In the genomic region with DNA sequence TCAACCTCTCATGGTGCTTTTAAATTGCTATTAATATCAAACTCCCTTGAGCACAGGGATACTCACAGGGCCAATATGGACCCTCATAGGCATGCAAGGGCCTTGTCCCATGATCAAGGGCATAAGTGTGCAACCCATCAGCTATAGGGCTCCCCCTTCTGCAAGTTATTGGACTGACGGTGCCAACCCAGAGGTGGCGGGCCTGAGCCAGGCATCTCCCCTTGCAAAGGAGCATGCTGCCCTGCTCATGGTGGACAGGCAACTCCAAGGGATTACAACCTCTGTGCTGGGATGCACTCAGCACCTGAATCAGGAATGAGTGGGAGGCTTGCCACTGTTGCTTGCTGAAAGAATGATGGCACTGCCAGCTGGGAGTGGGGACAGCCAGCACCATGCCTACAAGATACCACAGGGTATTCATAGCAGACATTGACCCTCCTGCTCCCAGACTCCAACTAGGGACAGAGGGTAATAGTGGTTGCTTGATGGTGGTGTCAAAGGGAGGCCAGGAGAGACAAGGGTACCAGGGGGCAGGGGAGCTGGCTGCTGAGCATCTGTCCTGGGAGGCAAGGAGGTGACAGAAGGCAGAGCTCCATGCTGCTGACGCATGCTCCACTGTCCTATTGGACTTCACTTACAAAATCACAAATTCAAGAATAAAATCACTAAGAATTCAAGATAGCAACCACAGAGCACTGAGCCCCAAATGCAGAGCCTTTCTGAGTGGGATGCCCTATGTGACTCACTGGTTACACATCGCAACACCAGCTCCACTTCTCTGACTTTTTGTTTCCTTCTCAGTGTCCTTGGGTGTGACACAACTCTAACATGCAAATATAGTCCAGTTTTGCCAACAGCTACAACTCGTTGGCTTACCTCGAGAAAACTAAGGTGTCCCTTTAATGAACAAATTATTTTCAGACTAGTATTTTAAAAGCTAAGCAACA, we compare ENCODE assay signal across 10 cellular contexts.
DNase-seq lines count a peak whose midpoint lies in the region; ATAC-seq and TF ChIP-seq lines count a peak whose summit lies in the region.
"Had no signal": no experiment of that assay in that cellular context is flagged by ENCODE, and none has a peak within 500 bp of the region (broad histone marks: within the 10 kb centered on the region; RNA-seq: fewer than 3 reads in every experiment).

No MANE protein-coding gene starts in this region.

- H3K9me3 Mint-ChIP-seq in Calu3 (ENCODE audit: low read depth, unreplicated experiment): peaks cover 3% of the 10 kb centered on the region

- H3K4me3 Mint-ChIP-seq in Calu3 (ENCODE audit: low read depth, unreplicated experiment): no peak overlapping the region

- no peaks in the 10 kb centered on the region for H3F3A ChIP-seq in PC-3 (ENCODE audit: low read length, unreplicated experiment)

- TF ChIP-seq CTCF in Calu3 (IDR thresholded peaks at IDR 0.05; ENCODE audit: unreplicated experiment) (peak; percentile 17), GM06990 (IDR thresholded peaks at IDR 0.05; ENCODE audit: insufficient read depth, low read length, poor library complexity, severe bottlenecking) (peak; percentile 41), PC-3 (conservative IDR thresholded peaks at IDR 0.05; ENCODE audit: low read depth, low read length) (no peak), foreskin fibroblast (IDR thresholded peaks at IDR 0.05; ENCODE audit: low read depth, low read length) (no peak)

- no peak overlapping the region for H3K9ac ChIP-seq in PC-3 (ENCODE audit: low read length)

- no peak overlapping the region for H3K27ac ChIP-seq in PC-3 (ENCODE audit: low read length)
- H3K27ac ChIP-seq: esophagus squamous epithelium, left ventricle myocardium inferior had no signal

- ATAC-seq in PC-3 (peak; percentile 93), HG03457 (IDR thresholded peaks at IDR 0.05; ENCODE audit: unreplicated experiment) (no peak), GM21825 (IDR thresholded peaks at IDR 0.05; ENCODE audit: unreplicated experiment) (no peak)

- H2AFZ ChIP-seq in PC-3 (ENCODE audit: low read length): no peak overlapping the region

- no peaks in the 10 kb centered on the region for H3K9me2 ChIP-seq in PC-3 (replicated peaks; ENCODE audit: low read length)

- H3K4me3 ChIP-seq in GM06990 (replicated peaks; ENCODE audit: low read depth, low read length) (no peak overlapping the region), PC-3 (ENCODE audit: low read length) (no peak overlapping the region), foreskin fibroblast (ENCODE audit: low read depth in 1 of 2, low read length in 2 of 2) (no peak overlapping the region)
- H3K4me3 ChIP-seq: esophagus squamous epithelium, left ventricle myocardium inferior had no signal

- H3K4me1 ChIP-seq in PC-3 (ENCODE audit: insufficient read depth, low read length): no peaks in the 10 kb centered on the region

- H3K79me2 ChIP-seq in PC-3 (ENCODE audit: low read length): no peaks in the 10 kb centered on the region

- CTCF ChIA-PET in Calu3 (lab: Charles Lee): interaction anchor here (0.6 to 1.8 kb wide), 5 partner anchors 24 to 976 kb away, joined by 3 to 5 read pairs (median 5); no protein-coding TSS in a partner anchor
- CTCF ChIA-PET in PC-3 (lab: Charles Lee): no interaction called here

- H3K4me2 ChIP-seq in PC-3 (ENCODE audit: low read length): no peak overlapping the region

- H3K36me3 ChIP-seq in GM06990 (ENCODE audit: control insufficient read depth, insufficient read depth, low read length) (no peaks in the 10 kb centered on the region), PC-3 (ENCODE audit: low read depth, low read length) (no peaks in the 10 kb centered on the region)
- H3K36me3 ChIP-seq: esophagus squamous epithelium, left ventricle myocardium inferior had no signal

- no peaks in the 10 kb centered on the region for H3K4me1 Mint-ChIP-seq in Calu3 (ENCODE audit: low read depth, unreplicated experiment)

- POLR2A ChIA-PET in PC-3 (lab: Charles Lee; ENCODE audit: unreplicated experiment): no interaction called here

- DNase-seq in Calu3 (no peak), GM06990 (ENCODE audit: extremely low read depth, insufficient read length) (no peak), PC-3 (peak; percentile 59), foreskin fibroblast (peak; percentile 37 to 76)
- DNase-seq in effector CD8-positive, alpha-beta T cell (lab: John Stamatoyannopoulos, UW): no peak
- DNase-seq: activated CD4-positive, alpha-beta T cell treated with anti-CD3 and anti-CD28 coated beads for 4 hours; esophagus squamous epithelium; left ventricle myocardium inferior had no signal

- no peaks in the 10 kb centered on the region for H3K36me3 Mint-ChIP-seq in Calu3 (ENCODE audit: insufficient read depth, unreplicated experiment)

- H3K27ac Mint-ChIP-seq in Calu3 (ENCODE audit: unreplicated experiment): no peak overlapping the region

- H4K20me1 ChIP-seq in PC-3 (ENCODE audit: low read length): no peaks in the 10 kb centered on the region

- BruUV-seq in Calu3 (replicated peaks; lab: Mats Ljungman, UMichigan) (no TSS peak), PC-3 (replicated peaks; lab: Mats Ljungman, UMichigan) (no TSS peak)

- H3K9me3 ChIP-seq in PC-3 (ENCODE audit: low read length): no peaks in the 10 kb centered on the region
- H3K9me3 ChIP-seq: esophagus squamous epithelium, left ventricle myocardium inferior had no signal

- intact Hi-C loops in Calu3 (cut with micrococcal nuclease; ENCODE audit: unreplicated experiment): no loop called here
- intact Hi-C loops in PC-3 (cut with micrococcal nuclease): no loop called here

- H3K27me3 ChIP-seq in GM06990 (replicated peaks; ENCODE audit: control insufficient read depth, insufficient read depth, low read length): no peaks in the 10 kb centered on the region
- peaks cover 4% of the 10 kb centered on the region; the same call in 1 of the 2 replicates for H3K27me3 ChIP-seq in PC-3 (ENCODE audit: low read length)
- H3K27me3 ChIP-seq: esophagus squamous epithelium had no signal

- H3K27me3 Mint-ChIP-seq in Calu3 (ENCODE audit: unreplicated experiment): no peaks in the 10 kb centered on the region

Comparison
In these comparisons a context has a peak if more than half of its experiments do, and no peak if none do; other contexts are left out.
1. DNase-seq: peak in PC-3 (single experiment) and foreskin fibroblast (2 of 2); none in Calu3 (single experiment), GM06990 (single experiment) and effector CD8-positive, alpha-beta T cell (single experiment).
2. CTCF ChIP-seq: peak in Calu3 (single experiment) and GM06990 (single experiment); none in PC-3 (single experiment) and foreskin fibroblast (single experiment).